Comparison of ENCODE assay signal across 21 cellular contexts in genomic region chr17:64045176-64045575, GRCh38. TPM values are rescaled to one million over a fixed set of nuclear protein-coding genes. Genes with fewer than 3 reads are reported as not detected.
"Had no signal": no experiment of that assay in that cellular context is flagged by ENCODE, and none has a peak within 500 bp of the region (broad histone marks: within the 10 kb centered on the region; RNA-seq: fewer than 3 reads in every experiment).

No MANE protein-coding gene starts in this region.

- H3K4me3 Mint-ChIP-seq: dendritic cell treated with granulocyte-macrophage colony-stimulating factor and Interleukin-4, amounts not matched to agents 40 ng/mL and 50 ng/mL, for 4 days; effector memory CD8-positive, alpha-beta T cell; naive thymus-derived CD4-positive, alpha-beta T cell; nephron progenitor cell had no signal

- ATAC-seq: effector memory CD8-positive, alpha-beta T cell; gastrocnemius medialis; heart right ventricle; naive thymus-derived CD4-positive, alpha-beta T cell; upper lobe of right lung had no signal

- H3K4me1 ChIP-seq: esophagus muscularis mucosa, gastrocnemius medialis, heart right ventricle, right atrium auricular region, sigmoid colon, upper lobe of right lung, vagina had no signal

- H3K9me3 ChIP-seq: esophagus muscularis mucosa, gastrocnemius medialis, heart right ventricle, neutrophil, right atrium auricular region, sigmoid colon, tibial artery, upper lobe of right lung, vagina had no signal

- DNase-seq: effector memory CD8-positive, alpha-beta T cell; gastrocnemius medialis; heart right ventricle; hypothalamus; kidney glomerular epithelial cell; naive thymus-derived CD4-positive, alpha-beta T cell; nephron progenitor cell; sigmoid colon; stimulated activated CD4-positive, alpha-beta T cell treated with anti-CD3 and anti-CD28 coated beads, Interleukin-2, amount 100 ng/mL, for 24 hours; stimulated activated CD4-positive, alpha-beta T cell treated with anti-CD3 and anti-CD28 coated beads, Interleukin-4, amount 100 ng/mL, for 4 hours; stimulated activated naive CD4-positive, alpha-beta T cell; tibial artery; upper lobe of right lung had no signal

- H3K27ac ChIP-seq: epithelial cell of prostate, esophagus muscularis mucosa, gastrocnemius medialis, heart right ventricle, neutrophil, right atrium auricular region, sigmoid colon, skin epidermis, tibial artery, upper lobe of right lung, vagina had no signal

- H3K4me3 ChIP-seq: esophagus muscularis mucosa, gastrocnemius medialis, heart right ventricle, right atrium auricular region, sigmoid colon, skin epidermis, tibial artery, upper lobe of right lung, vagina had no signal

- H3K27ac Mint-ChIP-seq: dendritic cell treated with granulocyte-macrophage colony-stimulating factor and Interleukin-4, amounts not matched to agents 40 ng/mL and 50 ng/mL, for 4 days; nephron progenitor cell had no signal

- H3K27me3 Mint-ChIP-seq: dendritic cell treated with granulocyte-macrophage colony-stimulating factor and Interleukin-4, amounts not matched to agents 40 ng/mL and 50 ng/mL, for 4 days; effector memory CD8-positive, alpha-beta T cell; naive thymus-derived CD4-positive, alpha-beta T cell had no signal

- H3K9me3 Mint-ChIP-seq: dendritic cell treated with granulocyte-macrophage colony-stimulating factor and Interleukin-4, amounts not matched to agents 40 ng/mL and 50 ng/mL, for 4 days; effector memory CD8-positive, alpha-beta T cell; naive thymus-derived CD4-positive, alpha-beta T cell; nephron progenitor cell had no signal

- H3K27me3 ChIP-seq: esophagus muscularis mucosa, gastrocnemius medialis, heart right ventricle, neutrophil, right atrium auricular region, sigmoid colon, tibial artery, upper lobe of right lung, vagina had no signal

RNA-seq across cellular contexts. Expression of gene ICAM2, which starts 24.7 kb away (rescaled TPM):
- total RNA-seq: osteocyte had no signal

RNA-seq across cellular contexts. Expression of gene PRR29, which starts 47.0 kb away (rescaled TPM):
- total RNA-seq: osteocyte, sigmoid colon, vagina had no signal
